Comparison of ENCODE assay signal across 26 cellular contexts in the genomic region with DNA sequence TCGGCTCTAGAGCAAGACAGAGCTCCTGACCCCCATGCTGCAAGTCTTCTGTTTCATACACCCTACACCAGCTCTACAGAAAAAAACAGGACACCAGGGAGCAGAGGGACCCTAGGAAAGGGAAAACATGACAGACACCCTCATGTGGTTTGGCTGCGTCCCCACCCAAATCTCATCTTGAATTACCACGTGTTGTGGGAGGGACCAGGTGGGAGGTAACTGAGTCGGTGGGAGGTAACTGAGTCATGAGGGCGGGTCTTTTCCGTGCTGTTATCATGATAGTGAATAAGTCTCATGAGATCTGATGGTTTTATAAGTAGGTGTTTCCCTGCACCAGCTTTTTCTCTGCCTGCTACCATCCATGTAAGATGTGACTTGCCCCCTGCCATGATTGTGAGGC. TPM values are rescaled to one million over a fixed set of nuclear protein-coding genes. Genes with fewer than 3 reads are reported as not detected.
"Had no signal": no experiment of that assay in that cellular context is flagged by ENCODE, and none has a peak within 500 bp of the region (broad histone marks: within the 10 kb centered on the region; RNA-seq: fewer than 3 reads in every experiment).

No MANE protein-coding gene starts in this region.

- H3K4me3 ChIP-seq: hepatocyte, lower lobe of right lung, mucosa of descending colon, neural progenitor cell, tibial artery had no signal

- H3K27ac Mint-ChIP-seq: activated CD4-positive, alpha-beta T cell treated with anti-CD3 and anti-CD28 coated beads, Interleukin-2, amount 10 ng/mL, durations not matched to agents 24 days and 14 days; activated T-helper 1 cell treated with anti-CD3 and anti-CD28 coated beads, Interleukin-12 subunit alpha, Interleukin-12 subunit beta, Interleukin-2, Interleukin-4 antibody, amounts not matched to agents 30 ng/mL and 10 ng/mL and 1 ng/mL, durations not matched to agents 14 hours and 24 hours and 36 hours; neural progenitor cell; T-helper 1 cell treated with Interleukin-12 subunit alpha and Interleukin-12 subunit beta and Interleukin-4 antibody, amounts not matched to agents 30 μg/mL and 1 μg/mL, for 36 hours; WTC11 had no signal

- H3K4me1 ChIP-seq: lower lobe of right lung, neural progenitor cell, tibial artery had no signal

- H3K27ac ChIP-seq: hepatocyte, lower lobe of right lung, neural progenitor cell, tibial artery had no signal

- H3K79me2 ChIP-seq: hepatocyte had no signal

- DNase-seq: activated CD4-positive, alpha-beta T cell treated with anti-CD3 and anti-CD28 coated beads, Interleukin-2, amount 10 ng/mL, durations not matched to agents 24 days and 14 days; activated CD8-positive, alpha-beta memory T cell treated with anti-CD3 and anti-CD28 coated beads, Interleukin-2, amount 50 U/mL, for 48 hours; central memory CD4-positive, alpha-beta T cell; effector memory CD4-positive, alpha-beta T cell; foreskin melanocyte; glutamatergic neuron; immature natural killer cell; lower lobe of right lung; mesendoderm; mucosa of descending colon; naive B cell; small intestine; stimulated activated CD4-positive, alpha-beta T cell treated with anti-CD3 and anti-CD28 coated beads, Interleukin-2, amount 100 ng/mL, for 24 hours; stimulated activated CD8-positive, alpha-beta memory T cell treated with anti-CD3 and anti-CD28 coated beads, Interleukin-4, amount 100 ng/mL, for 48 hours; stimulated activated naive CD4-positive, alpha-beta T cell; substantia nigra; T1000; tibial artery had no signal

- H3K9me3 Mint-ChIP-seq: activated CD4-positive, alpha-beta T cell treated with anti-CD3 and anti-CD28 coated beads, Interleukin-2, amount 10 ng/mL, durations not matched to agents 24 days and 14 days; activated T-helper 1 cell treated with anti-CD3 and anti-CD28 coated beads, Interleukin-12 subunit alpha, Interleukin-12 subunit beta, Interleukin-2, Interleukin-4 antibody, amounts not matched to agents 30 ng/mL and 10 ng/mL and 1 ng/mL, durations not matched to agents 14 hours and 24 hours and 36 hours; immature natural killer cell; naive B cell; neural progenitor cell; T-helper 1 cell treated with Interleukin-12 subunit alpha and Interleukin-12 subunit beta and Interleukin-4 antibody, amounts not matched to agents 30 μg/mL and 1 μg/mL, for 36 hours; WTC11 had no signal

- H3K9ac ChIP-seq: neural progenitor cell had no signal

- ATAC-seq: esophagus mucosa, left lobe of liver, lower lobe of right lung, mucosa of descending colon, sciatic nerve, WTC11 had no signal

- H3K4me1 Mint-ChIP-seq: immature natural killer cell had no signal

- H2AFZ ChIP-seq: hepatocyte, neural progenitor cell had no signal

- H3K9me3 ChIP-seq: lower lobe of right lung, mucosa of descending colon, tibial artery had no signal

- H3K4me2 ChIP-seq: hepatocyte, neural progenitor cell had no signal

- H3K27me3 Mint-ChIP-seq: activated CD4-positive, alpha-beta T cell treated with anti-CD3 and anti-CD28 coated beads, Interleukin-2, amount 10 ng/mL, durations not matched to agents 24 days and 14 days; naive B cell had no signal

- H3K4me3 Mint-ChIP-seq: activated CD4-positive, alpha-beta T cell treated with anti-CD3 and anti-CD28 coated beads, Interleukin-2, amount 10 ng/mL, durations not matched to agents 24 days and 14 days; activated T-helper 1 cell treated with anti-CD3 and anti-CD28 coated beads, Interleukin-12 subunit alpha, Interleukin-12 subunit beta, Interleukin-2, Interleukin-4 antibody, amounts not matched to agents 30 ng/mL and 10 ng/mL and 1 ng/mL, durations not matched to agents 14 hours and 24 hours and 36 hours; immature natural killer cell; neural progenitor cell; T-helper 1 cell treated with Interleukin-12 subunit alpha and Interleukin-12 subunit beta and Interleukin-4 antibody, amounts not matched to agents 30 μg/mL and 1 μg/mL, for 36 hours; WTC11 had no signal

- H3K27me3 ChIP-seq: hepatocyte, neural progenitor cell, tibial artery had no signal

- H3K36me3 ChIP-seq: neural progenitor cell had no signal

RNA-seq across cellular contexts. Expression of gene CDC45, which starts 25.6 kb away (rescaled TPM):
- total RNA-seq: sciatic nerve had no signal
